In the genomic region with DNA sequence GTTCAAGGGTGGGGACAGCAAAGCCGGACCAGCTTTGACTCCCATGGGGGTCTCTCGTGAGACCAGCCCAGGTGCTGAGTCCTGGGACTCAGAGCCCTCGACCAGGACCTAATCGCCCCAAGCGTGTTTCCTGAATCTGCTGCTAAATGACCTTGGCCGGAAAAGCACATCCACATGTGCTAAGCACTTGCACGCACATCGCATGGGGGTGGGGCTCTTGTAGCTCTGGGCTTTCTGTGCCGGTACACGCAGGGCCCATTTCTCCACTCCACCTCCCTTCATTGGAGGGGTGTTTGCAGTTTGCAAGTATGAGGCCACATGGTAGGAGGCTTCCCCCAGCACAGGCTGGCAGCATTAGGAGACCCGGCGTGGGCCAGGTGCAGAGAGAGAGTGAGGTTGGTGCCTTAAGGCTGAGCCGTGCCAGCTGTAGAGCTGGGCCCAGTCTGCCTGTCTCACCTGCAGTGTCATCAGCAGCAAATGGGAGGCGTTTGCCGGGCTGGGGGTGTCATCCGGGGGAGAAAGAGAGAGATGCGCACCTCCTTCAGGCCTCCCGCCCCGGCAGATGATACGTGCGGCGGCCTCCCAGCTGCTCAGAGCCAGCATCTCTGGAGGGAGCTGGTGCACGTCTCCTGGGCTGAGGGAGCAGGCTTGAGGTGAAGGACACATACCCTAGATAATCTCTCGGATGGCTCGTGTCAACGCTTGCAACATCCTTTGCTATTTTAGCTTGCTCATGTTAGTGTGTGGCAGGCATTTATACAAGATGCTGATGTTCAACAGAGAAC, we compare ENCODE assay signal across 8 cellular contexts.
A peak's percentile ranks its signal among the peaks of the same experiment; 100 is the strongest.
DNase-seq lines count a peak whose midpoint lies in the region; ATAC-seq lines count a peak whose summit lies in the region.

No MANE protein-coding gene starts in this region.

- peak; percentile 75 for DNase-seq in activated T-cell treated with anti-CD3 and anti-CD28 coated beads, Interleukin-2, amount 50 U/mL, for 24 hours
- peak; percentile 64 for DNase-seq in iris pigment epithelial cell (ENCODE audit: low read depth)
- no peak for DNase-seq in SIG-M5 (lab: John Stamatoyannopoulos, UW)
- no peak for DNase-seq in NCI-H82 (lab: John Stamatoyannopoulos, UW)
- no peak for DNase-seq in NCI-H1105 (lab: John Stamatoyannopoulos, UW)

- H3K27me3 Mint-ChIP-seq in activated T-cell treated with anti-CD3 and anti-CD28 coated beads, Interleukin-2, amount 50 U/mL, for 24 hours = no peaks in the 10 kb centered on the region
- no peaks in the 10 kb centered on the region for H3K27me3 Mint-ChIP-seq in stimulated activated naive CD8-positive, alpha-beta T cell treated with anti-CD3 and anti-CD28 coated beads, Interleukin-15, Interleukin-2, amounts not matched to agents 100 ng/mL and 50 ng/mL, for 24 hours

- peak overlapping the region; percentile 63 for H3K4me3 Mint-ChIP-seq in activated T-cell treated with anti-CD3 and anti-CD28 coated beads, Interleukin-2, amount 50 U/mL, for 24 hours
- peak overlapping the region; percentile 81 for H3K4me3 Mint-ChIP-seq in stimulated activated naive CD8-positive, alpha-beta T cell treated with anti-CD3 and anti-CD28 coated beads, Interleukin-15, Interleukin-2, amounts not matched to agents 100 ng/mL and 50 ng/mL, for 24 hours

- peak; percentile 53 for ATAC-seq in GM18517 (IDR thresholded peaks at IDR 0.05; ENCODE audit: unreplicated experiment)
- peak; percentile 40 for ATAC-seq in HG03442 (IDR thresholded peaks at IDR 0.05; ENCODE audit: unreplicated experiment)

- no peaks in the 10 kb centered on the region for H3K9me3 Mint-ChIP-seq in activated T-cell treated with anti-CD3 and anti-CD28 coated beads, Interleukin-2, amount 50 U/mL, for 24 hours
- no peaks in the 10 kb centered on the region for H3K9me3 Mint-ChIP-seq in stimulated activated naive CD8-positive, alpha-beta T cell treated with anti-CD3 and anti-CD28 coated beads, Interleukin-15, Interleukin-2, amounts not matched to agents 100 ng/mL and 50 ng/mL, for 24 hours

- peaks cover 5% of the 10 kb centered on the region for H3K36me3 Mint-ChIP-seq in activated T-cell treated with anti-CD3 and anti-CD28 coated beads, Interleukin-2, amount 50 U/mL, for 24 hours (ENCODE audit: low read depth)
- peaks cover 5% of the 10 kb centered on the region for H3K36me3 Mint-ChIP-seq in stimulated activated naive CD8-positive, alpha-beta T cell treated with anti-CD3 and anti-CD28 coated beads, Interleukin-15, Interleukin-2, amounts not matched to agents 100 ng/mL and 50 ng/mL, for 24 hours (ENCODE audit: low read depth)

- H3K4me1 Mint-ChIP-seq in activated T-cell treated with anti-CD3 and anti-CD28 coated beads, Interleukin-2, amount 50 U/mL, for 24 hours (ENCODE audit: low read depth) = peaks cover 67% of the 10 kb centered on the region
- H3K4me1 Mint-ChIP-seq in stimulated activated naive CD8-positive, alpha-beta T cell treated with anti-CD3 and anti-CD28 coated beads, Interleukin-15, Interleukin-2, amounts not matched to agents 100 ng/mL and 50 ng/mL, for 24 hours (ENCODE audit: low read depth) = peaks cover 84% of the 10 kb centered on the region

- H3K27ac Mint-ChIP-seq in activated T-cell treated with anti-CD3 and anti-CD28 coated beads, Interleukin-2, amount 50 U/mL, for 24 hours = peak overlapping the region; percentile 88
- H3K27ac Mint-ChIP-seq in stimulated activated naive CD8-positive, alpha-beta T cell treated with anti-CD3 and anti-CD28 coated beads, Interleukin-15, Interleukin-2, amounts not matched to agents 100 ng/mL and 50 ng/mL, for 24 hours = peak overlapping the region; percentile 95

Comparison
In these comparisons a context has a peak if more than half of its experiments do, and no peak if none do; other contexts are left out.
1. DNase-seq: peak in activated T-cell treated with anti-CD3 and anti-CD28 coated beads, Interleukin-2, amount 50 U/mL, for 24 hours (single experiment) and iris pigment epithelial cell (single experiment); none in SIG-M5 (single experiment), NCI-H82 (single experiment) and NCI-H1105 (single experiment).